22 cellular contexts compared by ENCODE assay signal in the genomic region with DNA sequence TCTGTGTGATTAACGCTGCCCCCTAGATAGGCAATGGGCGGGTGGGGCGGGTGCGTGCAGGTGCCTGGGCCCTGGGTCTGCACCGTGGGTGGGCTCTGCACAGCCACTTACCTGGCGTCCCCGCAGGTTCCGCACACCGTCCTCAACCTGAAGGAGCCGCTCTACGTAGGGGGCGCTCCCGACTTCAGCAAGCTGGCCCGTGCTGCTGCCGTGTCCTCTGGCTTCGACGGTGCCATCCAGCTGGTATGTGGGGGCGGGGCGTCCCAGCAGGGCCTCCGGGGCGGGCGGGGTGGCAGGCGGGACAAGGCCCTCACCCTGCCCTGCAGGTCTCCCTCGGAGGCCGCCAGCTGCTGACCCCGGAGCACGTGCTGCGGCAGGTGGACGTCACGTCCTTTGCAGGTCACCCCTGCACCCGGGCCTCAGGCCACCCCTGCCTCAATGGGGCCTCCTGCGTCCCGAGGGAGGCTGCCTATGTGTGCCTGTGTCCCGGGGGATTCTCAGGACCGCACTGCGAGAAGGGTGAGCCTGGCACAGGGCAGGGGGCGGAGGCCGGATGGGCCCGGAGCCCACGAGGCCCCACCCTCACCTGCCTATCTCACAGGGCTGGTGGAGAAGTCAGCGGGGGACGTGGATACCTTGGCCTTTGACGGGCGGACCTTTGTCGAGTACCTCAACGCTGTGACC. TPM values are rescaled to one million over a fixed set of nuclear protein-coding genes. Genes with fewer than 3 reads are reported as not detected.
DNase-seq lines count a peak whose midpoint lies in the region; ATAC-seq and TF ChIP-seq lines count a peak whose summit lies in the region.
"Had no signal": no experiment of that assay in that cellular context is flagged by ENCODE, and none has a peak within 500 bp of the region (broad histone marks: within the 10 kb centered on the region; RNA-seq: fewer than 3 reads in every experiment).

No MANE protein-coding gene starts in this region.

- DNase-seq in NCI-H146 (lab: John Stamatoyannopoulos, UW) = peak; percentile 51
- no peak for DNase-seq in NCI-H146 treated with DMSO at 0.1 percent for 48 hours (lab: John Stamatoyannopoulos, UW; ENCODE audit: unreplicated experiment)
- peak; percentile 73 for DNase-seq in H7
- DNase-seq in RWPE1 (ENCODE audit: low spot score) = no peak
- DNase-seq in mucosa of descending colon = no peak
- DNase-seq in globus pallidus (ENCODE audit: low spot score) = no peak
- DNase-seq: 8988T; CD8-positive, alpha-beta memory T cell; NCI-H1105 treated with DMSO at 0.1 percent for 48 hours; NCI-H2227 treated with DMSO at 0.1 percent for 48 hours; NCI-H524 treated with DMSO at 0.1 percent for 48 hours; RPMI8226; SW 1271 had no signal

- H3K4me3 ChIP-seq in H7 (ENCODE audit: insufficient read depth, low read depth, low read length) = no peak overlapping the region
- H3K4me3 ChIP-seq in mucosa of descending colon = no peak overlapping the region
- H3K4me3 ChIP-seq: BLaER1 treated with 17β-estradiol and CSF1 and Interleukin-3, amounts not matched to agents 10 nM and 100 nM; HAP-1; SJSA1 had no signal

- intact Hi-C loops in mucosa of descending colon (cut with DNase I, micrococcal nuclease) = no loop called here

- no peaks in the 10 kb centered on the region for H3K9me3 ChIP-seq in mucosa of descending colon
- H3K9me3 ChIP-seq: BLaER1 treated with 17β-estradiol and CSF1 and Interleukin-3, amounts not matched to agents 10 nM and 100 nM; HAP-1; SJSA1 had no signal

- H3K36me3 ChIP-seq in H7 (replicated peaks; ENCODE audit: control insufficient read depth, insufficient read depth, low read length) = peaks cover 15% of the 10 kb centered on the region
- H3K36me3 ChIP-seq in mucosa of descending colon (ENCODE audit: low read depth) = no peaks in the 10 kb centered on the region

- no peaks in the 10 kb centered on the region for H3K27me3 ChIP-seq in H7 (ENCODE audit: control insufficient read depth, insufficient read depth, low read length)
- H3K27me3 ChIP-seq: SJSA1 had no signal

- H3K4me1 ChIP-seq in mucosa of descending colon (ENCODE audit: low read depth) = no peaks in the 10 kb centered on the region
- H3K4me1 ChIP-seq: HAP-1, SJSA1 had no signal

- POLR2A ChIA-PET in RWPE1 (lab: Yijun Ruan, JAX; ENCODE audit: low non-redundant PET) = no interaction called here

- CTCF ChIA-PET in RWPE1 (lab: Yijun Ruan, JAX) = interaction anchor here (1.4 kb wide), 1 partner anchor 67 kb away, joined by 3 read pairs; no protein-coding TSS in a partner anchor

- TF ChIP-seq CTCF in RWPE1 (conservative IDR thresholded peaks at IDR 0.05; ENCODE audit: low read depth) = no peak
- no peak for TF ChIP-seq CTCF in mucosa of descending colon (IDR thresholded peaks at IDR 0.05)

- ATAC-seq in mucosa of descending colon = peak; percentile 33
- ATAC-seq in HG02981 (IDR thresholded peaks at IDR 0.05; ENCODE audit: unreplicated experiment) = no peak
- ATAC-seq in GM21529 (IDR thresholded peaks at IDR 0.05; ENCODE audit: unreplicated experiment) = no peak

- 0 out of 2 replicates have a peak overlapping the region, but pooled peaks have one; percentile 20 for H3K27ac ChIP-seq in RWPE1
- H3K27ac ChIP-seq: BLaER1 treated with 17β-estradiol and CSF1 and Interleukin-3, amounts not matched to agents 10 nM and 100 nM; SJSA1 had no signal

RNA-seq across cellular contexts. Expression of a gene that starts 22.8 kb away (rescaled TPM):
- not detected in 2 replicates for total RNA-seq in H7 (2014; rRNA removed; shearing (Covaris generic))
- 1 to 10 TPM; 1.3 to 7.5 (median 2.1) TPM for total RNA-seq in mucosa of descending colon
- total RNA-seq: CD8-positive, alpha-beta memory T cell; Daoy; HT1080; LHCN-M2; SJSA1; T-helper 2 cell treated with Interferon-gamma antibody and Interleukin-4, amounts not matched to agents 100 ng/mL and 5 ng/mL, for 36 hours had no signal

RNA-seq across cellular contexts. Expression of a gene that starts 31.3 kb away (rescaled TPM):
- total RNA-seq in H7 (2014; rRNA removed; shearing (Covaris generic)) = 126 and 130 TPM in 2 replicates
- total RNA-seq in mucosa of descending colon = 10 to 100 TPM; 32.0 to 54.4 (median 40.6) TPM

RNA-seq across cellular contexts. Expression of a gene that starts 38.0 kb away (rescaled TPM):
- 110 and 124 TPM in 2 replicates for total RNA-seq in H7 (2014; rRNA removed; shearing (Covaris generic))
- total RNA-seq in mucosa of descending colon = 10 to 100 TPM; 37.5 to 41.7 (median 38.7) TPM

RNA-seq across cellular contexts. Expression of a gene that starts 51.4 kb away (rescaled TPM):
- total RNA-seq in H7 (2014; rRNA removed; shearing (Covaris generic)) = 11.3 and 17.5 TPM in 2 replicates
- 10 to 100 TPM; 10.3 to 22.7 (median 21.1) TPM for total RNA-seq in mucosa of descending colon

Comparison
In these comparisons a context has a peak if more than half of its experiments do, and no peak if none do; other contexts are left out.
1. DNase-seq: peak in NCI-H146 (single experiment) and H7 (single experiment); none in NCI-H146 treated with DMSO at 0.1 percent for 48 hours (single experiment), RWPE1 (single experiment), mucosa of descending colon (0 of 3) and globus pallidus (single experiment).